Comparison of ENCODE assay signal across 21 cellular contexts in genomic region chr2:121220995-121221394, GRCh38.
A peak's percentile ranks its signal among the peaks of the same experiment; 100 is the strongest.
DNase-seq lines count a peak whose midpoint lies in the region; ATAC-seq, FAIRE-seq and TF ChIP-seq lines count a peak whose summit lies in the region.
"Had no signal": no experiment of that assay in that cellular context is flagged by ENCODE, and none has a peak within 500 bp of the region (broad histone marks: within the 10 kb centered on the region; RNA-seq: fewer than 3 reads in every experiment).

No MANE protein-coding gene starts in this region.

- BruUV-seq in GM12878 (replicated peaks; lab: Mats Ljungman, UMichigan) = no TSS peak

- no peaks in the 10 kb centered on the region for H3K36me3 Mint-ChIP-seq in neural progenitor cell
- H3K36me3 Mint-ChIP-seq: activated CD4-positive, alpha-beta memory T cell treated with anti-CD3 and anti-CD28 coated beads for 36 hours; activated naive CD4-positive, alpha-beta T cell treated with anti-CD3 and anti-CD28 coated beads, Interleukin-2, amount 10 ng/mL, durations not matched to agents 7 days and 5 days; naive B cell had no signal

- no peak for TF ChIP-seq CTCF in GM12878 (IDR thresholded peaks at IDR 0.05 in 2 of 3, conservative IDR thresholded peaks at IDR 0.05 in 1 of 3; ENCODE audit: control insufficient read depth in 2 of 3, extremely low read depth in 1 of 3, insufficient read depth in 1 of 3, low read depth in 3 of 3, low read length in 3 of 3)
- no peak for TF ChIP-seq CTCF in neural progenitor cell (IDR thresholded peaks at IDR 0.05)
- TF ChIP-seq CTCF in left ventricle myocardium inferior (IDR thresholded peaks at IDR 0.05; ENCODE audit: borderline replicate concordance) = no peak
- no peak for TF ChIP-seq CTCF in osteoblast (IDR thresholded peaks at IDR 0.05; ENCODE audit: extremely low read depth, low read depth, low read length)

- no peak overlapping the region for H3K4me2 ChIP-seq in GM12878 (ENCODE audit: control insufficient read depth, insufficient read depth)
- H3K4me2 ChIP-seq in neural progenitor cell = no peak overlapping the region
- H3K4me2 ChIP-seq in osteoblast (ENCODE audit: insufficient read depth, low read length) = no peak overlapping the region

- in situ Hi-C loops in GM12878 (cut with MboI) = no loop called here

- H2AFZ ChIP-seq in GM12878 (ENCODE audit: control insufficient read depth, low read depth, low read length) = no peak overlapping the region
- no peak overlapping the region for H2AFZ ChIP-seq in neural progenitor cell (replicated peaks)
- H2AFZ ChIP-seq in osteoblast (ENCODE audit: low read length) = no peak overlapping the region

- H3K9me3 Mint-ChIP-seq in neural progenitor cell = no peaks in the 10 kb centered on the region
- H3K9me3 Mint-ChIP-seq: activated CD4-positive, alpha-beta memory T cell treated with anti-CD3 and anti-CD28 coated beads for 36 hours; activated T-cell treated with anti-CD3 and anti-CD28 coated beads, Interleukin-2, amount 50 U/mL, for 24 hours; T-helper 1 cell treated with Interleukin-12 subunit alpha and Interleukin-12 subunit beta and Interleukin-4 antibody, amounts not matched to agents 30 μg/mL and 1 μg/mL, for 36 hours had no signal

- H3K27ac Mint-ChIP-seq in neural progenitor cell = no peak overlapping the region
- H3K27ac Mint-ChIP-seq: activated CD4-positive, alpha-beta memory T cell treated with anti-CD3 and anti-CD28 coated beads for 36 hours; activated naive CD4-positive, alpha-beta T cell treated with anti-CD3 and anti-CD28 coated beads, Interleukin-2, amount 10 ng/mL, durations not matched to agents 7 days and 5 days; activated T-cell treated with anti-CD3 and anti-CD28 coated beads, Interleukin-2, amount 50 U/mL, for 24 hours; naive B cell; T-helper 1 cell treated with Interleukin-12 subunit alpha and Interleukin-12 subunit beta and Interleukin-4 antibody, amounts not matched to agents 30 μg/mL and 1 μg/mL, for 36 hours had no signal

- H3K79me2 ChIP-seq in GM12878 (ENCODE audit: control insufficient read depth, insufficient read depth, low read length) = no peaks in the 10 kb centered on the region
- H3K79me2 ChIP-seq in neural progenitor cell (ENCODE audit: low read depth) = no peaks in the 10 kb centered on the region
- no peaks in the 10 kb centered on the region for H3K79me2 ChIP-seq in osteoblast (ENCODE audit: insufficient read depth, low read length)

- H3K27me3 Mint-ChIP-seq in neural progenitor cell (ENCODE audit: insufficient read depth, low read depth) = peaks cover 4% of the 10 kb centered on the region
- H3K27me3 Mint-ChIP-seq: activated T-cell treated with anti-CD3 and anti-CD28 coated beads, Interleukin-2, amount 50 U/mL, for 24 hours had no signal

- DNase-seq in DMS53 (lab: John Stamatoyannopoulos, UW) (peak; percentile 82), HT1080 (ENCODE audit: low read depth) (peak; percentile 88), GM12878 (ENCODE audit: low read depth, low spot score) (no peak), kidney tubule cell (ENCODE audit: low spot score) (peak; percentile 91), neural progenitor cell (ENCODE audit: low spot score) (no peak), left ventricle myocardium inferior (no peak), osteoblast (ENCODE audit: insufficient read length, low spot score, missing footprints) (no peak)
- DNase-seq: activated CD4-positive, alpha-beta memory T cell treated with anti-CD3 and anti-CD28 coated beads for 36 hours; activated naive CD4-positive, alpha-beta T cell treated with anti-CD3 and anti-CD28 coated beads, Interleukin-2, amount 10 ng/mL, durations not matched to agents 7 days and 5 days; activated T-cell treated with anti-CD3 and anti-CD28 coated beads, Interleukin-2, amount 50 U/mL, for 24 hours; MM.1S; naive B cell; NCI-H1694; NK-92 treated with Interleukin-12 subunit alpha and Interleukin-12 subunit beta, amount 100 ng/mL, for 24 hours; posterior cingulate gyrus; SHP77 treated with DMSO at 0.1 percent for 48 hours had no signal

- no peak for TF ChIP-seq POLR2A in GM12878 (IDR thresholded peaks at IDR 0.05; ENCODE audit: low read depth, low read length)

- H3K4me1 Mint-ChIP-seq in neural progenitor cell = no peaks in the 10 kb centered on the region
- H3K4me1 Mint-ChIP-seq: activated naive CD4-positive, alpha-beta T cell treated with anti-CD3 and anti-CD28 coated beads, Interleukin-2, amount 10 ng/mL, durations not matched to agents 7 days and 5 days; naive B cell had no signal

- H3K9ac ChIP-seq in GM12878 (ENCODE audit: control insufficient read depth, insufficient read depth, low read length) (no peak overlapping the region), neural progenitor cell (no peak overlapping the region)

- no peak overlapping the region for H3K4me3 Mint-ChIP-seq in neural progenitor cell
- H3K4me3 Mint-ChIP-seq: activated CD4-positive, alpha-beta memory T cell treated with anti-CD3 and anti-CD28 coated beads for 36 hours; activated naive CD4-positive, alpha-beta T cell treated with anti-CD3 and anti-CD28 coated beads, Interleukin-2, amount 10 ng/mL, durations not matched to agents 7 days and 5 days; activated T-cell treated with anti-CD3 and anti-CD28 coated beads, Interleukin-2, amount 50 U/mL, for 24 hours; naive B cell; T-helper 1 cell treated with Interleukin-12 subunit alpha and Interleukin-12 subunit beta and Interleukin-4 antibody, amounts not matched to agents 30 μg/mL and 1 μg/mL, for 36 hours had no signal

- H4K20me1 ChIP-seq in GM12878 (ENCODE audit: control insufficient read depth, insufficient read depth) = no peaks in the 10 kb centered on the region; the same call in 1 of the 2 replicates
- no peaks in the 10 kb centered on the region for H4K20me1 ChIP-seq in neural progenitor cell (ENCODE audit: low read depth)
- no peaks in the 10 kb centered on the region for H4K20me1 ChIP-seq in osteoblast (ENCODE audit: insufficient read depth, low read length)

- peak; percentile 7 for FAIRE-seq in GM12878 (lab: Jason Lieb, UNC)
- FAIRE-seq: D721Med had no signal

- RAD21 ChIA-PET in GM12878 (lab: Charles Lee; ENCODE audit: unreplicated experiment) = no interaction called here

- no peaks in the 10 kb centered on the region for H3F3A ChIP-seq in neural progenitor cell (ENCODE audit: low read depth)

- intact Hi-C loops in GM12878 (cut with micrococcal nuclease; ENCODE audit: unreplicated experiment) (no loop called here), left ventricle myocardium inferior (cut with micrococcal nuclease) (no loop called here)

- no peaks in the 10 kb centered on the region for H3K4me1 ChIP-seq in GM12878 (ENCODE audit: control insufficient read depth, insufficient read depth, low read length)
- no peaks in the 10 kb centered on the region for H3K4me1 ChIP-seq in neural progenitor cell
- no peaks in the 10 kb centered on the region for H3K4me1 ChIP-seq in left ventricle myocardium inferior
- H3K4me1 ChIP-seq in osteoblast (ENCODE audit: insufficient read depth, low read length) = no peaks in the 10 kb centered on the region

- ATAC-seq in GM12878 (no peak), GM19395 (IDR thresholded peaks at IDR 0.05; ENCODE audit: unreplicated experiment) (no peak)

- CTCF ChIA-PET in GM12878 (lab: Yijun Ruan, JAX) = no interaction called here

- TF ChIP-seq EP300 in GM12878 (IDR thresholded peaks at IDR 0.05; ENCODE audit: borderline replicate concordance in 1 of 2, control insufficient read depth in 1 of 2, low read depth in 2 of 2, low read length in 2 of 2) = no peak

- H3K27ac ChIP-seq in GM12878 (ENCODE audit: control insufficient read depth, insufficient read depth) = no peak overlapping the region
- no peak overlapping the region for H3K27ac ChIP-seq in neural progenitor cell
- H3K27ac ChIP-seq in left ventricle myocardium inferior (replicated peaks) = no peak overlapping the region
- no peak overlapping the region for H3K27ac ChIP-seq in osteoblast (ENCODE audit: low read depth, low read length)
- H3K27ac ChIP-seq: coronary artery, VCaP had no signal

- H3K27me3 ChIP-seq in GM12878 (replicated peaks in 1 of 2; ENCODE audit: control insufficient read depth in 2 of 2, insufficient read depth in 2 of 2, low read length in 1 of 2) (no peaks in the 10 kb centered on the region; a peak in 2 of 4 replicates), neural progenitor cell (no peaks in the 10 kb centered on the region), left ventricle myocardium inferior (ENCODE audit: low read depth) (peaks cover 10% of the 10 kb centered on the region), osteoblast (ENCODE audit: insufficient read depth, low read length) (peaks cover 11% of the 10 kb centered on the region)

- no peak for TF ChIP-seq RAD21 in GM12878 (IDR thresholded peaks at IDR 0.05; ENCODE audit: insufficient read depth, low read depth, low read length)

- 0% methylated on average over 1 of the region's 1 CpG for WGBS in GM12878 (ENCODE audit: insufficient coverage, insufficient replicate concordance, low lambda C conversion rate, missing lambda C conversion rate)

- POLR2A ChIA-PET in GM12878 (lab: Charles Lee) = no interaction called here

- H3K36me3 ChIP-seq in GM12878 (ENCODE audit: control insufficient read depth in 2 of 2, insufficient read depth in 2 of 2, low read length in 1 of 2) = no peaks in the 10 kb centered on the region
- H3K36me3 ChIP-seq in neural progenitor cell = no peaks in the 10 kb centered on the region
- H3K36me3 ChIP-seq in left ventricle myocardium inferior = no peaks in the 10 kb centered on the region
- H3K36me3 ChIP-seq in osteoblast (ENCODE audit: insufficient read depth, low read length) = no peaks in the 10 kb centered on the region

- SMC1A ChIA-PET in GM12878 (lab: Charles Lee; ENCODE audit: uncharacterized antibody, unreplicated experiment) = no interaction called here

- H3K4me3 ChIP-seq in GM12878 = no peak overlapping the region
- no peak overlapping the region for H3K4me3 ChIP-seq in neural progenitor cell
- H3K4me3 ChIP-seq in left ventricle myocardium inferior = no peak overlapping the region
- H3K4me3 ChIP-seq in osteoblast (ENCODE audit: insufficient read depth, low read length) = no peak overlapping the region
- H3K4me3 ChIP-seq: coronary artery had no signal

- H3K9me3 ChIP-seq in GM12878 (replicated peaks; ENCODE audit: control insufficient read depth, insufficient read depth, low read length) (no peaks in the 10 kb centered on the region), neural progenitor cell (ENCODE audit: low read depth) (no peaks in the 10 kb centered on the region), left ventricle myocardium inferior (replicated peaks) (no peaks in the 10 kb centered on the region), osteoblast (ENCODE audit: low read depth, low read length) (no peaks in the 10 kb centered on the region)

TF ChIP-seq in GM12878, 131 proteins besides CTCF, POLR2A, EP300 and RAD21 (continues in another document):
- no peak for TF ChIP-seq SPI1 (IDR thresholded peaks at IDR 0.05; ENCODE audit: borderline replicate concordance, insufficient read depth, low read depth, low read length)
- TF ChIP-seq MYC (IDR thresholded peaks at IDR 0.05; ENCODE audit: insufficient read depth, insufficient read length, insufficient replicate concordance, low read length, severe bottlenecking) = no peak
- no peak for TF ChIP-seq MYB (IDR thresholded peaks at IDR 0.05; ENCODE audit: borderline replicate concordance, low read depth, low read length)

Comparison
In these comparisons a context has a peak if more than half of its experiments do, and no peak if none do; other contexts are left out.
1. DNase-seq: peak in DMS53 (single experiment), HT1080 (single experiment) and kidney tubule cell (single experiment); none in GM12878 (single experiment), neural progenitor cell (single experiment), left ventricle myocardium inferior (single experiment) and osteoblast (single experiment).